ENCODE assay signal across 22 cellular contexts in genomic region chr20:11952621-11953020, GRCh38. TPM values are rescaled to one million over a fixed set of nuclear protein-coding genes. Genes with fewer than 3 reads are reported as not detected.
DNase-seq lines count a peak whose midpoint lies in the region; ATAC-seq, FAIRE-seq and TF ChIP-seq lines count a peak whose summit lies in the region.
"Had no signal": no experiment of that assay in that cellular context is flagged by ENCODE, and none has a peak within 500 bp of the region (broad histone marks: within the 10 kb centered on the region; RNA-seq: fewer than 3 reads in every experiment).

No MANE protein-coding gene starts in this region.

- DNase-seq in DMS 273 (lab: John Stamatoyannopoulos, UW; ENCODE audit: unreplicated experiment) (peak; percentile 62), HS-5 (ENCODE audit: low read depth) (peak; percentile 6), astrocyte (ENCODE audit: low read depth) (peak; percentile 20), foreskin fibroblast (peak; percentile 11 to 34), activated gamma-delta T cell treated with Interleukin-2 at 50 U/mL for 16 hours (no peak), osteoblast (ENCODE audit: insufficient read length, low spot score, missing footprints) (no peak), NCI-H510A treated with DMSO at 0.1 percent for 48 hours (lab: John Stamatoyannopoulos, UW) (no peak)
- DNase-seq: CD8-positive, alpha-beta T cell; DMS79 treated with DMSO at 0.1 percent for 48 hours; HFFc6; NCI-H1048; NCI-H1436; NCI-H2029 treated with DMSO at 0.1 percent for 48 hours; NCI-H2171; NCI-H510A; RPMI8226; SIG-M5 had no signal

- H3K4me1 ChIP-seq in astrocyte (ENCODE audit: insufficient read depth, low read length) (no peaks in the 10 kb centered on the region), osteoblast (ENCODE audit: insufficient read depth, low read length) (no peaks in the 10 kb centered on the region)
- H3K4me1 ChIP-seq: A549 had no signal

- FAIRE-seq in astrocyte (lab: Jason Lieb, UNC): no peak
- FAIRE-seq: A549, G401.6, H54 had no signal

- H3K4me3 ChIP-seq in astrocyte (ENCODE audit: insufficient read depth, low read depth, low read length): no peak overlapping the region
- H3K4me3 ChIP-seq in foreskin fibroblast (ENCODE audit: low read depth in 1 of 2, low read length in 2 of 2): no peak overlapping the region
- no peak overlapping the region for H3K4me3 ChIP-seq in osteoblast (ENCODE audit: insufficient read depth, low read length)
- H3K4me3 ChIP-seq: A549; BLaER1 treated with 17β-estradiol and CSF1 and Interleukin-3, amounts not matched to agents 10 nM and 100 nM had no signal

- no peak overlapping the region for H3K9ac ChIP-seq in astrocyte (ENCODE audit: low read length)
- H3K9ac ChIP-seq: BLaER1 treated with 17β-estradiol and CSF1 and Interleukin-3, amounts not matched to agents 10 nM and 100 nM had no signal

- H3K36me3 ChIP-seq in astrocyte (ENCODE audit: insufficient read depth, low read length): no peaks in the 10 kb centered on the region
- no peaks in the 10 kb centered on the region for H3K36me3 ChIP-seq in osteoblast (ENCODE audit: insufficient read depth, low read length)
- H3K36me3 ChIP-seq: BLaER1 treated with 17β-estradiol and CSF1 and Interleukin-3, amounts not matched to agents 10 nM and 100 nM had no signal

- no peaks in the 10 kb centered on the region for H3K36me3 Mint-ChIP-seq in astrocyte (ENCODE audit: low read depth, unreplicated experiment)
- H3K36me3 Mint-ChIP-seq: CD8-positive, alpha-beta T cell had no signal

- no peaks in the 10 kb centered on the region for H3K27me3 ChIP-seq in astrocyte (ENCODE audit: insufficient read depth, low read length)
- no peaks in the 10 kb centered on the region for H3K27me3 ChIP-seq in osteoblast (ENCODE audit: insufficient read depth, low read length)
- H3K27me3 ChIP-seq: BLaER1 treated with 17β-estradiol and CSF1 and Interleukin-3, amounts not matched to agents 10 nM and 100 nM had no signal

- H3K9me3 ChIP-seq in astrocyte (ENCODE audit: insufficient read depth, low read depth, low read length) (peaks cover 3% of the 10 kb centered on the region), osteoblast (ENCODE audit: low read depth, low read length) (no peaks in the 10 kb centered on the region)

- TF ChIP-seq CTCF in astrocyte (IDR thresholded peaks at IDR 0.05; ENCODE audit: insufficient read depth, low read depth, low read length) (no peak), foreskin fibroblast (IDR thresholded peaks at IDR 0.05; ENCODE audit: low read depth, low read length) (no peak), osteoblast (IDR thresholded peaks at IDR 0.05; ENCODE audit: extremely low read depth, low read depth, low read length) (no peak)

- H3K4me2 ChIP-seq in astrocyte (ENCODE audit: low read length) (no peak overlapping the region), osteoblast (ENCODE audit: insufficient read depth, low read length) (no peak overlapping the region)
- H3K4me2 ChIP-seq: A549; BLaER1 treated with 17β-estradiol and CSF1 and Interleukin-3, amounts not matched to agents 10 nM and 100 nM had no signal

- H2AFZ ChIP-seq in astrocyte (ENCODE audit: low read depth, low read length) (no peak overlapping the region), osteoblast (ENCODE audit: low read length) (no peak overlapping the region)

- no peak overlapping the region for H3K4me3 Mint-ChIP-seq in astrocyte (ENCODE audit: unreplicated experiment)
- H3K4me3 Mint-ChIP-seq: CD8-positive, alpha-beta T cell; HFFc6 had no signal

- ATAC-seq in HG03565 (IDR thresholded peaks at IDR 0.05; ENCODE audit: unreplicated experiment): no peak
- ATAC-seq: A549; CD8-positive, alpha-beta T cell had no signal

- H3K27me3 Mint-ChIP-seq in astrocyte (ENCODE audit: low read depth, unreplicated experiment): no peaks in the 10 kb centered on the region

- no peak overlapping the region for H3K27ac Mint-ChIP-seq in astrocyte (ENCODE audit: unreplicated experiment)
- H3K27ac Mint-ChIP-seq: CD8-positive, alpha-beta T cell; HFFc6 had no signal

- no peaks in the 10 kb centered on the region for H3K79me2 ChIP-seq in astrocyte (ENCODE audit: insufficient read depth, low read length)
- no peaks in the 10 kb centered on the region for H3K79me2 ChIP-seq in osteoblast (ENCODE audit: insufficient read depth, low read length)

- H3K27ac ChIP-seq in astrocyte (ENCODE audit: low read depth, low read length) (no peak overlapping the region), osteoblast (ENCODE audit: low read depth, low read length) (no peak overlapping the region)
- H3K27ac ChIP-seq: A549; BLaER1 treated with 17β-estradiol and CSF1 and Interleukin-3, amounts not matched to agents 10 nM and 100 nM had no signal

- H4K20me1 ChIP-seq in astrocyte (ENCODE audit: insufficient read depth, low read length): no peaks in the 10 kb centered on the region
- no peaks in the 10 kb centered on the region for H4K20me1 ChIP-seq in osteoblast (ENCODE audit: insufficient read depth, low read length)
- H4K20me1 ChIP-seq: BLaER1 treated with 17β-estradiol and CSF1 and Interleukin-3, amounts not matched to agents 10 nM and 100 nM had no signal

- no peaks in the 10 kb centered on the region for H3K4me1 Mint-ChIP-seq in astrocyte (ENCODE audit: low read depth, unreplicated experiment)

- peaks cover 7% of the 10 kb centered on the region for H3K9me3 Mint-ChIP-seq in astrocyte (ENCODE audit: unreplicated experiment)
- H3K9me3 Mint-ChIP-seq: HFFc6 had no signal

RNA-seq across cellular contexts. Expression of gene BTBD3, which starts 34.9 kb away (rescaled TPM):
- 30.7 and 35.9 TPM in 2 replicates for total RNA-seq in astrocyte
- 17.4 and 18.9 TPM in 2 replicates for total RNA-seq in osteoblast

Comparison
In these comparisons a context has a peak if more than half of its experiments do, and no peak if none do; other contexts are left out.
1. DNase-seq: peak in DMS 273 (single experiment), HS-5 (single experiment), astrocyte (single experiment) and foreskin fibroblast (2 of 2); none in activated gamma-delta T cell treated with Interleukin-2 at 50 U/mL for 16 hours (single experiment), osteoblast (single experiment) and NCI-H510A treated with DMSO at 0.1 percent for 48 hours (single experiment).